1 cellular context compared by ENCODE assay signal in the genomic region with DNA sequence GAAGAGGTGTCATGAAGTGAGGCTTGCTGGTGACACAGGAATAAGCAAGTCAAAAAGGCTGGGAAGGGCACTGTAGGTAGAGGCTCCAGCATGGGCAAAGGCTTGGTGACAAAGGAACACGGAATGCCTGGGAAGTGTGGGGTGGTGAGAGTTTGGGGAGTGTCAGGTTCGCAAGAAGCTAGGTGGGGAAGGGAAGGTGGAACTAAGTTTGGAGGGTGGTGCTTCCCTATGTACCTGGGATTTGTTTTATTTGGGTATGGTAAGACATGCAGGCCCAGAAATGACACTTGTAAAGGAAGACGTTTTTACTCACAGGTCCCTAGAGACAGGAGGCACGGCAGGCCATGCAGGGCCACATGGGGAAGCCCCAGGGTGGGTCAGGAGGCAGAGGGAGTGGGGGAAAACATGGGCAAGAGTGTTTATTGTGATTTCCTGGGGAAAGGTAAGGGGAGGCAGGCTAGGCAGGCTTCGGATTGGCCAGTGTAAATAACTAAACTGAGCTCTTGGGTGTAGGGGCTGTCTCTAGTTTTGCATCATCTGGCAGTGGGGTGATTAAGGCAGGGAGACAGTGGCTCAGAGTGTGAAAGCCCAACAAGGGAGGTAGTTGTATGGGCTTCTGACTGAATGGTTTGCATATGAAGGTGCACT.
TF ChIP-seq lines count a peak whose summit lies in the region.

No MANE protein-coding gene starts in this region.

TF ChIP-seq in GM12878, 131 proteins besides CTCF, POLR2A, EP300 and RAD21 (continued from another document):
- TF ChIP-seq, protein P1, sequence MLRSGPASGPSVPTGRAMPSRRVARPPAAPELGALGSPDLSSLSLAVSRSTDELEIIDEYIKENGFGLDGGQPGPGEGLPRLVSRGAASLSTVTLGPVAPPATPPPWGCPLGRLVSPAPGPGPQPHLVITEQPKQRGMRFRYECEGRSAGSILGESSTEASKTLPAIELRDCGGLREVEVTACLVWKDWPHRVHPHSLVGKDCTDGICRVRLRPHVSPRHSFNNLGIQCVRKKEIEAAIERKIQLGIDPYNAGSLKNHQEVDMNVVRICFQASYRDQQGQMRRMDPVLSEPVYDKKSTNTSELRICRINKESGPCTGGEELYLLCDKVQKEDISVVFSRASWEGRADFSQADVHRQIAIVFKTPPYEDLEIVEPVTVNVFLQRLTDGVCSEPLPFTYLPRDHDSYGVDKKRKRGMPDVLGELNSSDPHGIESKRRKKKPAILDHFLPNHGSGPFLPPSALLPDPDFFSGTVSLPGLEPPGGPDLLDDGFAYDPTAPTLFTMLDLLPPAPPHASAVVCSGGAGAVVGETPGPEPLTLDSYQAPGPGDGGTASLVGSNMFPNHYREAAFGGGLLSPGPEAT (IDR thresholded peaks at IDR 0.05; ENCODE audit: low read depth) = peak; percentile 83
- TF ChIP-seq ZNF384 (IDR thresholded peaks at IDR 0.05; ENCODE audit: borderline replicate concordance, low read depth, low read length) = no peak
- no peak for TF ChIP-seq ESRRA (IDR thresholded peaks at IDR 0.05; ENCODE audit: low read length)
- no peak for TF ChIP-seq ZNF207 (IDR thresholded peaks at IDR 0.05; ENCODE audit: borderline replicate concordance)
- TF ChIP-seq RELA (IDR thresholded peaks at IDR 0.05; ENCODE audit: borderline replicate concordance, partially characterized antibody) = peak; percentile 45
- TF ChIP-seq SRF (IDR thresholded peaks at IDR 0.05; ENCODE audit: low read depth in 2 of 2, low read length in 2 of 2) = 0 out of 4 replicates have a peak, but pooled peaks of 1 of the 2 experiments have one; percentile 20
- TF ChIP-seq ZZZ3 (IDR thresholded peaks at IDR 0.05; ENCODE audit: control insufficient read depth, insufficient read length, low read depth) = no peak
- no peak for TF ChIP-seq E2F8 (IDR thresholded peaks at IDR 0.05; ENCODE audit: low read depth, partially characterized antibody)
- TF ChIP-seq HCFC1 (IDR thresholded peaks at IDR 0.05; ENCODE audit: low read length) = no peak
- no peak for TF ChIP-seq TAF1 (IDR thresholded peaks at IDR 0.05; ENCODE audit: borderline replicate concordance, low read depth, low read length)
- TF ChIP-seq POU2F2 (IDR thresholded peaks at IDR 0.05; ENCODE audit: borderline replicate concordance, low read depth, low read length) = peak; percentile 52; the same call in 1 of the 3 replicates
- 0 out of 2 replicates have a peak, but pooled peaks have one; percentile 4 for TF ChIP-seq MEF2A (IDR thresholded peaks at IDR 0.05; ENCODE audit: insufficient read depth, low read depth, low read length)
- peak; percentile 83 for TF ChIP-seq MTA2 (IDR thresholded peaks at IDR 0.05; ENCODE audit: low read depth)
- peak; percentile 89 for TF ChIP-seq DPF2 (IDR thresholded peaks at IDR 0.05)
- TF ChIP-seq SUPT20H (IDR thresholded peaks at IDR 0.05; ENCODE audit: borderline replicate concordance, control insufficient read depth, low read depth, low read length) = no peak
- peak; percentile 76 for TF ChIP-seq EED (IDR thresholded peaks at IDR 0.05; ENCODE audit: low read depth)
